ENCODE assay signal across 1 cellular context in genomic region chr6:118672678-118673077, GRCh38.
TF ChIP-seq lines count a peak whose summit lies in the region.

No MANE protein-coding gene starts in this region.

TF ChIP-seq in HepG2, 621 proteins besides CTCF, POLR2A, EP300 and RAD21 (continued from another document):
- no peak for TF ChIP-seq ZNF280D (CRISPR knock-in tag; IDR thresholded peaks at IDR 0.05)
